ENCODE assay signal across 8 cellular contexts in genomic region chr9:19231126-19232035, GRCh38. TPM values are rescaled to one million over a fixed set of nuclear protein-coding genes. Genes with fewer than 3 reads are reported as not detected.
A peak's percentile ranks its signal among the peaks of the same experiment; 100 is the strongest.
DNase-seq lines count a peak whose midpoint lies in the region; ATAC-seq and TF ChIP-seq lines count a peak whose summit lies in the region.

No MANE protein-coding gene starts in this region.

- H3K27ac ChIP-seq in SU-DHL-6 (ENCODE audit: low read depth, low read length) = no peak overlapping the region

- H3K27me3 ChIP-seq in BJ (ENCODE audit: control insufficient read depth, insufficient read depth, low read length) = no peaks in the 10 kb centered on the region
- no peaks in the 10 kb centered on the region for H3K27me3 ChIP-seq in SU-DHL-6 (ENCODE audit: low read length)
- no peaks in the 10 kb centered on the region for H3K27me3 ChIP-seq in neuron (ENCODE audit: insufficient read depth, low read length)

- peaks cover 12% of the 10 kb centered on the region; the same call in 1 of the 2 replicates for H4K20me1 ChIP-seq in SU-DHL-6 (ENCODE audit: low read depth, low read length)

- peaks cover 25% of the 10 kb centered on the region for H3F3A ChIP-seq in SU-DHL-6 (ENCODE audit: insufficient read depth)

- H3K36me3 ChIP-seq in BJ (ENCODE audit: control insufficient read depth, insufficient read depth, low read length) (no peaks in the 10 kb centered on the region), SU-DHL-6 (ENCODE audit: low read length) (no peaks in the 10 kb centered on the region), neuron (ENCODE audit: insufficient read depth, low read length) (no peaks in the 10 kb centered on the region)

- intact Hi-C loops in activated T-helper 1 cell treated with anti-CD3 and anti-CD28 coated beads, Interleukin-12 subunit alpha, Interleukin-12 subunit beta, Interleukin-2, Interleukin-4 antibody, amounts not matched to agents 30 ng/mL and 10 ng/mL and 1 ng/mL, durations not matched to agents 14 hours and 24 hours and 36 hours (cut with micrococcal nuclease) = loop anchor here (2.0 to 5.0 kb wide), 5 partner anchors 91 to 1453 kb away; partner anchors contain the start of genes FOCAD, HAUS6 and MLLT3

- H2AFZ ChIP-seq in SU-DHL-6 (ENCODE audit: low read depth, low read length, severe bottlenecking) (peak overlapping the region; percentile 92), neuron (ENCODE audit: low read depth, low read length) (peak overlapping the region; percentile 62)

- H3K4me3 ChIP-seq in BJ (ENCODE audit: low read depth, low read length) (peak overlapping the region; percentile 99), SU-DHL-6 (ENCODE audit: insufficient read depth, low read length, poor library complexity, severe bottlenecking) (peak overlapping the region; percentile 65), fibroblast of pulmonary artery (replicated peaks; ENCODE audit: low read depth, low read length) (peak overlapping the region; percentile 86), neuron (ENCODE audit: low read length) (peak overlapping the region; percentile 69)

- TF ChIP-seq POLR2A in GM18505 (IDR thresholded peaks at IDR 0.05; ENCODE audit: borderline replicate concordance, extremely low read depth, insufficient read depth, insufficient read length) = no peak

- POLR2A ChIA-PET in BJ (lab: Charles Lee) = interaction anchor here (0.5 kb wide), 1 partner anchor 136 kb away, joined by 4 read pairs; no protein-coding TSS in a partner anchor

- H3K9me3 Mint-ChIP-seq in activated T-helper 1 cell treated with anti-CD3 and anti-CD28 coated beads, Interleukin-12 subunit alpha, Interleukin-12 subunit beta, Interleukin-2, Interleukin-4 antibody, amounts not matched to agents 30 ng/mL and 10 ng/mL and 1 ng/mL, durations not matched to agents 14 hours and 24 hours and 36 hours = no peaks in the 10 kb centered on the region

- TF ChIP-seq CTCF in BJ (IDR thresholded peaks at IDR 0.05; ENCODE audit: insufficient read depth, low read depth, low read length) (no peak), SU-DHL-6 (IDR thresholded peaks at IDR 0.05; ENCODE audit: insufficient read depth, low read length, poor library complexity, severe bottlenecking) (no peak), fibroblast of pulmonary artery (IDR thresholded peaks at IDR 0.05; ENCODE audit: low read length, missing control alignments) (no peak)

- peaks cover 8% of the 10 kb centered on the region for H3K4me1 Mint-ChIP-seq in activated T-helper 1 cell treated with anti-CD3 and anti-CD28 coated beads, Interleukin-12 subunit alpha, Interleukin-12 subunit beta, Interleukin-2, Interleukin-4 antibody, amounts not matched to agents 30 ng/mL and 10 ng/mL and 1 ng/mL, durations not matched to agents 14 hours and 24 hours and 36 hours (ENCODE audit: low read depth)

- CTCF ChIA-PET in BJ (lab: Yijun Ruan, JAX) = interaction anchor here (0.7 to 1.2 kb wide), 2 partner anchors 180 to 233 kb away, joined by 3 read pairs; no protein-coding TSS in a partner anchor

- no peak for DNase-seq in BJ (ENCODE audit: low read depth)
- DNase-seq in fibroblast of pulmonary artery (ENCODE audit: low read depth) = peak; percentile 14
- DNase-seq in activated T-helper 1 cell treated with anti-CD3 and anti-CD28 coated beads, Interleukin-12 subunit alpha, Interleukin-12 subunit beta, Interleukin-2, Interleukin-4 antibody, amounts not matched to agents 30 ng/mL and 10 ng/mL and 1 ng/mL, durations not matched to agents 14 hours and 24 hours and 36 hours (ENCODE audit: low spot score) = no peak

- H3K9me3 ChIP-seq in SU-DHL-6 (ENCODE audit: insufficient read depth, low read length) = no peaks in the 10 kb centered on the region
- no peaks in the 10 kb centered on the region for H3K9me3 ChIP-seq in neuron (ENCODE audit: low read length)

- no peaks in the 10 kb centered on the region for H3K27me3 Mint-ChIP-seq in activated T-helper 1 cell treated with anti-CD3 and anti-CD28 coated beads, Interleukin-12 subunit alpha, Interleukin-12 subunit beta, Interleukin-2, Interleukin-4 antibody, amounts not matched to agents 30 ng/mL and 10 ng/mL and 1 ng/mL, durations not matched to agents 14 hours and 24 hours and 36 hours (ENCODE audit: insufficient read depth)

- H3K4me2 ChIP-seq in SU-DHL-6 (ENCODE audit: low read depth, low read length, poor library complexity, severe bottlenecking) = peak overlapping the region; percentile 76

- H3K9ac ChIP-seq in SU-DHL-6 (ENCODE audit: low read length) = peak overlapping the region; percentile 73

- H3K4me3 Mint-ChIP-seq in activated T-helper 1 cell treated with anti-CD3 and anti-CD28 coated beads, Interleukin-12 subunit alpha, Interleukin-12 subunit beta, Interleukin-2, Interleukin-4 antibody, amounts not matched to agents 30 ng/mL and 10 ng/mL and 1 ng/mL, durations not matched to agents 14 hours and 24 hours and 36 hours = no peak overlapping the region

- H3K36me3 Mint-ChIP-seq in activated T-helper 1 cell treated with anti-CD3 and anti-CD28 coated beads, Interleukin-12 subunit alpha, Interleukin-12 subunit beta, Interleukin-2, Interleukin-4 antibody, amounts not matched to agents 30 ng/mL and 10 ng/mL and 1 ng/mL, durations not matched to agents 14 hours and 24 hours and 36 hours (ENCODE audit: low read depth) = peaks cover 2% of the 10 kb centered on the region

- ATAC-seq in GM18505 (IDR thresholded peaks at IDR 0.05; ENCODE audit: unreplicated experiment) (peak; percentile 17), HG03280 (IDR thresholded peaks at IDR 0.05; ENCODE audit: unreplicated experiment) (peak; percentile 6), GM18861 (IDR thresholded peaks at IDR 0.05; ENCODE audit: unreplicated experiment) (no peak)

- H3K27ac Mint-ChIP-seq in activated T-helper 1 cell treated with anti-CD3 and anti-CD28 coated beads, Interleukin-12 subunit alpha, Interleukin-12 subunit beta, Interleukin-2, Interleukin-4 antibody, amounts not matched to agents 30 ng/mL and 10 ng/mL and 1 ng/mL, durations not matched to agents 14 hours and 24 hours and 36 hours = no peak overlapping the region

- peaks cover 36% of the 10 kb centered on the region for H3K79me2 ChIP-seq in SU-DHL-6 (ENCODE audit: insufficient read depth, low read length)

- H3K4me1 ChIP-seq in neuron (ENCODE audit: insufficient read depth, low read length) = peaks cover 21% of the 10 kb centered on the region

- no peaks in the 10 kb centered on the region for H3K9me2 ChIP-seq in SU-DHL-6 (replicated peaks; ENCODE audit: insufficient read depth, low read length)

RNA-seq across cellular contexts. Expression of gene DENND4C, which starts 0.9 kb away (rescaled TPM):
- 12.2 and 20.9 TPM in 2 replicates for polyA plus RNA-seq in BJ (2011; rRNA removed)
- 20.7 and 21.7 TPM in 2 replicates for polyA minus RNA-seq in BJ (2011; rRNA and poly(A)+ RNA removed)
- total RNA-seq in activated T-helper 1 cell treated with anti-CD3 and anti-CD28 coated beads, Interleukin-12 subunit alpha, Interleukin-12 subunit beta, Interleukin-2, Interleukin-4 antibody, amounts not matched to agents 30 ng/mL and 10 ng/mL and 1 ng/mL, durations not matched to agents 14 hours and 24 hours and 36 hours = 18.4 and 21.1 TPM in 2 replicates
